ENCODE assay signal across 21 cellular contexts in the genomic region with DNA sequence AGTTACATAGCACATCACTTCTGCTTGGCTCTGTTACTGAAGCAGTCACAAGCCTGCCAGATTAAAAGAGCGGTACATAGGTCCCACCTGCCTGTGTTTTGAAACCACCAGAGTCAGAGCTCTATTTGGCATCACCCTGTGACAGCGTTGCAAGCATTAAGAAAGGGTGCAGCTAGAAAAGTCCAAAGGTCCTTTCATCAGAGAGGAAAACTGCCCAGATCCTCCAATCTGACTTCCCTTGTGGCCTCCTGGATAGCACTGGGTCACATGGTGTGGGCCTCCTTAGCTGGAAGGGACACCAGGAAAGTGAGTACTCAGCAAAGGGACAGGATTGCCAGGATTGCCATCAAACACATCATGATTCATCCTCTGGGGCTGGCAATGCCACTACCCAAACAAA. TPM values are rescaled to one million over a fixed set of nuclear protein-coding genes. Genes with fewer than 3 reads are reported as not detected.
DNase-seq lines count a peak whose midpoint lies in the region; ATAC-seq and TF ChIP-seq lines count a peak whose summit lies in the region.
"Had no signal": no experiment of that assay in that cellular context is flagged by ENCODE, and none has a peak within 500 bp of the region (broad histone marks: within the 10 kb centered on the region; RNA-seq: fewer than 3 reads in every experiment).

No MANE protein-coding gene starts in this region.

- peaks cover 95% of the 10 kb centered on the region for H3K36me3 Mint-ChIP-seq in Caco-2 (ENCODE audit: insufficient read depth, unreplicated experiment)

- no peak for TF ChIP-seq CTCF in Caco-2 (IDR thresholded peaks at IDR 0.05; ENCODE audit: insufficient read depth in 1 of 2, low read depth in 1 of 2, low read length in 1 of 2, severe bottlenecking in 1 of 2, unreplicated experiment in 1 of 2)
- no peak for TF ChIP-seq CTCF in Peyer's patch (IDR thresholded peaks at IDR 0.05)

- CTCF ChIA-PET in Caco-2 (lab: Charles Lee) = interaction anchor here (1.2 kb wide), 1 partner anchor 23 kb away, joined by 5 read pairs; the partner anchor contains the start of gene STX3

- ATAC-seq in left lobe of liver (peak; percentile 72), GM18858 (IDR thresholded peaks at IDR 0.05; ENCODE audit: unreplicated experiment) (no peak)
- ATAC-seq in stimulated activated naive CD8-positive, alpha-beta T cell treated with anti-CD3 and anti-CD28 coated beads, Interleukin-15, amount 100 ng/mL, for 72 hours = no peak
- ATAC-seq: esophagus mucosa had no signal

- BruUV-seq in Caco-2 (replicated peaks; lab: Mats Ljungman, UMichigan) = no TSS peak

- H3K4me1 Mint-ChIP-seq in Caco-2 (ENCODE audit: low read depth, unreplicated experiment) = peaks cover 52% of the 10 kb centered on the region
- peaks cover 26% of the 10 kb centered on the region for H3K4me1 Mint-ChIP-seq in stimulated activated naive CD8-positive, alpha-beta T cell treated with anti-CD3 and anti-CD28 coated beads, Interleukin-15, amount 100 ng/mL, for 72 hours
- H3K4me1 Mint-ChIP-seq: nephron had no signal

- peak overlapping the region in 3 of 4 donors; percentile 23 to 76 (median 54) for H3K27ac ChIP-seq in Peyer's patch
- H3K27ac ChIP-seq: psoas muscle, WERI-Rb-1 had no signal

- H3K9me3 ChIP-seq in Caco-2 = no peaks in the 10 kb centered on the region
- H3K9me3 ChIP-seq in Peyer's patch = no peaks in the 10 kb centered on the region
- H3K9me3 ChIP-seq: psoas muscle had no signal

- peak; percentile 67 to 82 for DNase-seq in Caco-2
- DNase-seq in Peyer's patch = peak in 2 of 3 donors; percentile 59 to 76
- no peak for DNase-seq in left lobe of liver (ENCODE audit: low spot score)
- DNase-seq in renal cortical epithelial cell (ENCODE audit: low read depth) = peak; percentile 44
- DNase-seq in activated CD8-positive, alpha-beta memory T cell treated with anti-CD3 and anti-CD28 coated beads, Interleukin-2, amount 50 U/mL, for 4 hours = no peak
- DNase-seq in stimulated activated naive CD8-positive, alpha-beta T cell treated with anti-CD3 and anti-CD28 coated beads, Interleukin-15, amount 100 ng/mL, for 72 hours = no peak
- DNase-seq in stimulated activated naive CD4-positive, alpha-beta T cell treated with Interleukin-2 at 50 U/mL for 16 hours (lab: John Stamatoyannopoulos, UW) = no peak
- DNase-seq: activated CD4-positive, alpha-beta memory T cell treated with anti-CD3 and anti-CD28 coated beads, Interleukin-2, amount 10 ng/mL, durations not matched to agents 7 days and 5 days; caudate nucleus; effector CD4-positive, alpha-beta T cell; H9; NCI-H2107; NCI-H510A treated with DMSO at 0.1 percent for 48 hours; psoas muscle; SHP77; WERI-Rb-1 had no signal

- peak overlapping the region; percentile 74 for H3K27ac Mint-ChIP-seq in Caco-2 (ENCODE audit: unreplicated experiment)
- no peak overlapping the region for H3K27ac Mint-ChIP-seq in stimulated activated naive CD8-positive, alpha-beta T cell treated with anti-CD3 and anti-CD28 coated beads, Interleukin-15, amount 100 ng/mL, for 72 hours

- peak overlapping the region; percentile 41 for H3K4me3 Mint-ChIP-seq in Caco-2 (ENCODE audit: unreplicated experiment)
- H3K4me3 Mint-ChIP-seq in stimulated activated naive CD8-positive, alpha-beta T cell treated with anti-CD3 and anti-CD28 coated beads, Interleukin-15, amount 100 ng/mL, for 72 hours = no peak overlapping the region
- H3K4me3 Mint-ChIP-seq: activated CD4-positive, alpha-beta memory T cell treated with anti-CD3 and anti-CD28 coated beads, Interleukin-2, amount 10 ng/mL, durations not matched to agents 7 days and 5 days; activated T-helper 1 cell treated with anti-CD3 and anti-CD28 coated beads, Interleukin-12 subunit alpha, Interleukin-12 subunit beta, Interleukin-2, Interleukin-4 antibody, amounts not matched to agents 30 ng/mL and 10 ng/mL and 1 ng/mL, durations not matched to agents 14 hours and 24 hours and 36 hours; H9; nephron had no signal

- H3K4me3 ChIP-seq in Caco-2 (ENCODE audit: low read depth, low read length) = no peak overlapping the region
- H3K4me3 ChIP-seq in Peyer's patch = no peak overlapping the region
- H3K4me3 ChIP-seq: lung, psoas muscle had no signal

- no peaks in the 10 kb centered on the region for H3K27me3 Mint-ChIP-seq in Caco-2 (ENCODE audit: insufficient read depth, unreplicated experiment)
- H3K27me3 Mint-ChIP-seq in stimulated activated naive CD8-positive, alpha-beta T cell treated with anti-CD3 and anti-CD28 coated beads, Interleukin-15, amount 100 ng/mL, for 72 hours = no peaks in the 10 kb centered on the region
- H3K27me3 Mint-ChIP-seq: activated CD4-positive, alpha-beta memory T cell treated with anti-CD3 and anti-CD28 coated beads, Interleukin-2, amount 10 ng/mL, durations not matched to agents 7 days and 5 days had no signal

- no peak for TF ChIP-seq POLR2A in Peyer's patch (IDR thresholded peaks at IDR 0.05)

- peaks cover 48% of the 10 kb centered on the region for H3K4me1 ChIP-seq in Caco-2
- peaks cover 0 to 35% (median 3%) of the 10 kb centered on the region in 4 donors for H3K4me1 ChIP-seq in Peyer's patch

- H3K36me3 ChIP-seq in Caco-2 (ENCODE audit: control insufficient read depth, insufficient read depth, low read length) (peaks cover 8% of the 10 kb centered on the region), Peyer's patch (peaks cover 0 to 13% (median 0%) of the 10 kb centered on the region in 3 donors)

- no peaks in the 10 kb centered on the region for H3K9me3 Mint-ChIP-seq in Caco-2 (ENCODE audit: unreplicated experiment)
- peaks cover 0 to 8% of the 10 kb centered on the region in 2 donors for H3K9me3 Mint-ChIP-seq in stimulated activated naive CD8-positive, alpha-beta T cell treated with anti-CD3 and anti-CD28 coated beads, Interleukin-15, amount 100 ng/mL, for 72 hours
- H3K9me3 Mint-ChIP-seq: H9, nephron had no signal

- POLR2A ChIA-PET in Caco-2 (lab: Charles Lee) = interaction anchor here (0.8 to 1.0 kb wide), 2 partner anchors 21 to 22 kb away, joined by 3 read pairs; no protein-coding TSS in a partner anchor

- intact Hi-C loops in Caco-2 (cut with micrococcal nuclease; ENCODE audit: unreplicated experiment) = loop anchor here (1.0 kb wide), 1 partner anchor 9 kb away; no protein-coding TSS in a partner anchor

- H3K27me3 ChIP-seq in Caco-2 (replicated peaks; ENCODE audit: control insufficient read depth, insufficient read depth, low read length) (no peaks in the 10 kb centered on the region), Peyer's patch (no peaks in the 10 kb centered on the region)

RNA-seq across cellular contexts. Expression of gene STX3, which starts 22.9 kb away (rescaled TPM):
- total RNA-seq in Caco-2 (2022) (178 and 181 TPM in 2 replicates), Peyer's patch (100 to 1,000 TPM in 3 of 4 donors, 10 to 100 TPM in 1; 77.7 to 167 (median 121) TPM), left lobe of liver (3.8 TPM), renal cortical epithelial cell (58.0 and 91.6 TPM in 2 replicates)

RNA-seq across cellular contexts. Expression of gene MRPL16, which starts 32.5 kb away (rescaled TPM):
- 61.6 and 66.0 TPM in 2 replicates for total RNA-seq in Caco-2 (2022)
- total RNA-seq in Peyer's patch = 10 to 100 TPM; 25.9 to 80.9 (median 46.0) TPM
- total RNA-seq in left lobe of liver = 34.3 TPM
- 43.2 and 43.9 TPM in 2 replicates for total RNA-seq in renal cortical epithelial cell

Comparison
In these comparisons a context has a peak if more than half of its experiments do, and no peak if none do; other contexts are left out.
1. DNase-seq: peak in Caco-2 (2 of 2), Peyer's patch (2 of 3) and renal cortical epithelial cell (single experiment); none in left lobe of liver (single experiment), activated CD8-positive, alpha-beta memory T cell treated with anti-CD3 and anti-CD28 coated beads, Interleukin-2, amount 50 U/mL, for 4 hours (single experiment), stimulated activated naive CD8-positive, alpha-beta T cell treated with anti-CD3 and anti-CD28 coated beads, Interleukin-15, amount 100 ng/mL, for 72 hours (0 of 2) and stimulated activated naive CD4-positive, alpha-beta T cell treated with Interleukin-2 at 50 U/mL for 16 hours (single experiment).
2. RNA of gene STX3, which starts 22.9 kb away (total RNA-seq): 178 to 181 TPM in Caco-2, 77.7 to 167 TPM in Peyer's patch and 58.0 to 91.6 TPM in renal cortical epithelial cell; 3.8 TPM in left lobe of liver (single experiment); every median in the first group is over 10 times any median in the second.